Comparison of ENCODE assay signal across 34 cellular contexts in genomic region chr5:125704888-125705287, GRCh38.
"Had no signal": no experiment of that assay in that cellular context is flagged by ENCODE, and none has a peak within 500 bp of the region (broad histone marks: within the 10 kb centered on the region; RNA-seq: fewer than 3 reads in every experiment).

No MANE protein-coding gene starts in this region.

- H3K27ac Mint-ChIP-seq: activated B cell treated with CpG ODN at 0.5 μM for 24 hours; activated CD4-positive, alpha-beta memory T cell treated with anti-CD3 and anti-CD28 coated beads for 36 hours; activated CD4-positive, alpha-beta T cell treated with anti-CD3 and anti-CD28 coated beads, Interleukin-2, amount 10 ng/mL, durations not matched to agents 24 days and 14 days; activated CD8-positive, alpha-beta T cell treated with anti-CD3 and anti-CD28 coated beads for 36 hours; activated naive CD4-positive, alpha-beta T cell treated with anti-CD3 and anti-CD28 coated beads for 36 hours; activated naive CD4-positive, alpha-beta T cell treated with anti-CD3 and anti-CD28 coated beads, Interleukin-2, amount 50 U/mL, for 72 hours; activated naive CD8-positive, alpha-beta T cell treated with anti-CD3 and anti-CD28 coated beads for 36 hours; activated T-cell treated with anti-CD3 and anti-CD28 coated beads, Interleukin-2, amount 50 U/mL, for 72 hours; activated T-helper 1 cell treated with anti-CD3 and anti-CD28 coated beads, Interleukin-12 subunit alpha, Interleukin-12 subunit beta, Interleukin-2, Interleukin-4 antibody, amounts not matched to agents 30 ng/mL and 10 ng/mL and 1 ng/mL, durations not matched to agents 14 hours and 24 hours and 36 hours; activated T-helper 17 cell treated with anti-CD3 and anti-CD28 coated beads, Interleukin-2, amount 50 U/mL, for 72 hours; T-helper 1 cell treated with Interleukin-12 subunit alpha and Interleukin-12 subunit beta and Interleukin-4 antibody, amounts not matched to agents 30 μg/mL and 1 μg/mL, for 36 hours; T-helper 2 cell treated with Interferon-gamma antibody and Interleukin-4, amounts not matched to agents 5 μg/mL and 100 μg/mL, for 36 hours had no signal

- H3K9me3 ChIP-seq: body of pancreas had no signal

- H3K27me3 Mint-ChIP-seq: activated B cell treated with CpG ODN at 0.5 μM for 24 hours; activated CD4-positive, alpha-beta memory T cell treated with anti-CD3 and anti-CD28 coated beads for 36 hours; activated CD4-positive, alpha-beta T cell treated with anti-CD3 and anti-CD28 coated beads, Interleukin-2, amount 10 ng/mL, durations not matched to agents 24 days and 14 days; activated CD8-positive, alpha-beta T cell treated with anti-CD3 and anti-CD28 coated beads for 36 hours; activated naive CD8-positive, alpha-beta T cell treated with anti-CD3 and anti-CD28 coated beads for 36 hours; activated T-helper 17 cell treated with anti-CD3 and anti-CD28 coated beads, Interleukin-2, amount 50 U/mL, for 72 hours had no signal

- H3K4me3 ChIP-seq: adrenal gland, body of pancreas, breast epithelium had no signal

- H3K36me3 ChIP-seq: adrenal gland, brain microvascular endothelial cell, breast epithelium had no signal

- H3K4me1 Mint-ChIP-seq: activated B cell treated with CpG ODN at 0.5 μM for 24 hours; activated CD4-positive, alpha-beta T cell treated with anti-CD3 and anti-CD28 coated beads, Interleukin-2, amount 10 ng/mL, durations not matched to agents 24 days and 14 days; activated naive CD8-positive, alpha-beta T cell treated with anti-CD3 and anti-CD28 coated beads for 36 hours; activated T-helper 17 cell treated with anti-CD3 and anti-CD28 coated beads, Interleukin-2, amount 50 U/mL, for 72 hours had no signal

- H3K4me3 Mint-ChIP-seq: activated B cell treated with CpG ODN at 0.5 μM for 24 hours; activated CD4-positive, alpha-beta memory T cell treated with anti-CD3 and anti-CD28 coated beads for 36 hours; activated CD4-positive, alpha-beta T cell treated with anti-CD3 and anti-CD28 coated beads, Interleukin-2, amount 10 ng/mL, durations not matched to agents 24 days and 14 days; activated CD8-positive, alpha-beta T cell treated with anti-CD3 and anti-CD28 coated beads for 36 hours; activated naive CD4-positive, alpha-beta T cell treated with anti-CD3 and anti-CD28 coated beads for 36 hours; activated naive CD8-positive, alpha-beta T cell treated with anti-CD3 and anti-CD28 coated beads for 36 hours; activated T-cell treated with anti-CD3 and anti-CD28 coated beads, Interleukin-2, amount 50 U/mL, for 4 hours; activated T-cell treated with anti-CD3 and anti-CD28 coated beads, Interleukin-2, amount 50 U/mL, for 72 hours; activated T-helper 1 cell treated with anti-CD3 and anti-CD28 coated beads, Interleukin-12 subunit alpha, Interleukin-12 subunit beta, Interleukin-2, Interleukin-4 antibody, amounts not matched to agents 30 ng/mL and 10 ng/mL and 1 ng/mL, durations not matched to agents 14 hours and 24 hours and 36 hours; activated T-helper 17 cell treated with anti-CD3 and anti-CD28 coated beads, Interleukin-2, amount 50 U/mL, for 72 hours; T-helper 1 cell treated with Interleukin-12 subunit alpha and Interleukin-12 subunit beta and Interleukin-4 antibody, amounts not matched to agents 30 μg/mL and 1 μg/mL, for 36 hours; T-helper 2 cell treated with Interferon-gamma antibody and Interleukin-4, amounts not matched to agents 5 μg/mL and 100 μg/mL, for 36 hours had no signal

- H3K36me3 Mint-ChIP-seq: activated CD4-positive, alpha-beta memory T cell treated with anti-CD3 and anti-CD28 coated beads for 36 hours; activated naive CD4-positive, alpha-beta T cell treated with anti-CD3 and anti-CD28 coated beads, Interleukin-2, amount 50 U/mL, for 72 hours; activated naive CD8-positive, alpha-beta T cell treated with anti-CD3 and anti-CD28 coated beads for 36 hours had no signal

- DNase-seq: activated B cell treated with CpG ODN at 0.5 μM for 24 hours; activated CD4-positive, alpha-beta memory T cell treated with anti-CD3 and anti-CD28 coated beads for 36 hours; activated CD4-positive, alpha-beta T cell treated with anti-CD3 and anti-CD28 coated beads for 4 hours; activated CD4-positive, alpha-beta T cell treated with anti-CD3 and anti-CD28 coated beads, Interleukin-2, amount 10 ng/mL, durations not matched to agents 24 days and 14 days; activated CD4-positive, alpha-beta T cell treated with anti-CD3 and anti-CD28 coated beads, Interleukin-2, amount 50 U/mL, for 1 hour; activated CD4-positive, alpha-beta T cell treated with anti-CD3 and anti-CD28 coated beads, Interleukin-2, amount 50 U/mL, for 4 hours; activated CD4-positive, CD25-positive, alpha-beta regulatory T cell treated with anti-CD3 and anti-CD28 coated beads, Interleukin-2, amount 50 U/mL, for 72 hours; activated CD8-positive, alpha-beta memory T cell treated with anti-CD3 and anti-CD28 coated beads, Interleukin-2, amount 50 U/mL, for 4 hours; activated CD8-positive, alpha-beta T cell treated with anti-CD3 and anti-CD28 coated beads for 36 hours; activated effector memory CD4-positive, alpha-beta T cell treated with anti-CD3 and anti-CD28 coated beads, Interleukin-2, amount 50 U/mL, for 16 hours; activated gamma-delta T cell treated with Interleukin-2 at 50 U/mL for 16 hours; activated naive CD4-positive, alpha-beta T cell; activated naive CD4-positive, alpha-beta T cell treated with anti-CD3 and anti-CD28 coated beads for 36 hours; activated naive CD4-positive, alpha-beta T cell treated with anti-CD3 and anti-CD28 coated beads, Interleukin-2, amount 50 U/mL, for 16 hours; activated naive CD8-positive, alpha-beta T cell treated with anti-CD3 and anti-CD28 coated beads for 36 hours; activated T-cell treated with anti-CD3 and anti-CD28 coated beads for 4 hours; activated T-cell treated with anti-CD3 and anti-CD28 coated beads, Interleukin-2, amount 50 U/mL, for 1 hour; activated T-cell treated with anti-CD3 and anti-CD28 coated beads, Interleukin-2, amount 50 U/mL, for 4 hours; activated T-cell treated with anti-CD3 and anti-CD28 coated beads, Interleukin-2, amount 50 U/mL, for 72 hours; adrenal gland; amniotic stem cell; aorta; body of pancreas; brain microvascular endothelial cell; central memory CD4-positive, alpha-beta T cell; T-helper 2 cell; T-helper 9 cell had no signal

- H3K27me3 ChIP-seq: adrenal gland, body of pancreas, brain microvascular endothelial cell, breast epithelium had no signal

- H3K27ac ChIP-seq: adrenal gland, body of pancreas, brain microvascular endothelial cell, breast epithelium, VCaP had no signal

- ATAC-seq: activated CD8-positive, alpha-beta T cell treated with anti-CD3 and anti-CD28 coated beads for 36 hours; activated naive CD4-positive, alpha-beta T cell treated with anti-CD3 and anti-CD28 coated beads, Interleukin-2, amount 50 U/mL, for 72 hours; activated T-cell treated with anti-CD3 and anti-CD28 coated beads, Interleukin-2, amount 50 U/mL, for 4 hours; activated T-cell treated with anti-CD3 and anti-CD28 coated beads, Interleukin-2, amount 50 U/mL, for 72 hours; activated T-helper 17 cell treated with anti-CD3 and anti-CD28 coated beads, Interleukin-2, amount 50 U/mL, for 72 hours; body of pancreas had no signal

- H3K4me1 ChIP-seq: breast epithelium had no signal
